10 cellular contexts compared by ENCODE assay signal in genomic region chr11:12599408-12600143, GRCh38.
DNase-seq lines count a peak whose midpoint lies in the region; ATAC-seq and TF ChIP-seq lines count a peak whose summit lies in the region.
"Had no signal": no experiment of that assay in that cellular context is flagged by ENCODE, and none has a peak within 500 bp of the region (broad histone marks: within the 10 kb centered on the region; RNA-seq: fewer than 3 reads in every experiment).

No MANE protein-coding gene starts in this region.

- CTCF ChIA-PET in AG04450 (lab: Charles Lee) = interaction anchor here (0.5 to 2.0 kb wide), 5 partner anchors 9 to 42 kb away, joined by 3 to 12 read pairs (median 3); no protein-coding TSS in a partner anchor
- CTCF ChIA-PET in activated CD4-positive, alpha-beta memory T cell treated with anti-CD3 and anti-CD28 coated beads, Interleukin-2, amount 10 ng/mL, durations not matched to agents 7 days and 5 days (lab: Charles Lee) = interaction anchor here (0.5 to 3.4 kb wide), 17 partner anchors 9 to 723 kb away, joined by 3 to 42 read pairs (median 4); no protein-coding TSS in a partner anchor

- H3K27ac ChIP-seq in AG04450 (ENCODE audit: low read depth, low read length) (no peak overlapping the region), fibroblast of lung (ENCODE audit: insufficient read depth, low read length) (no peak overlapping the region)

- no peak overlapping the region for H2AFZ ChIP-seq in fibroblast of lung (ENCODE audit: low read length)

- ATAC-seq in GM18868 (IDR thresholded peaks at IDR 0.05; ENCODE audit: unreplicated experiment) = peak; percentile 65
- ATAC-seq in GM19455 (IDR thresholded peaks at IDR 0.05; ENCODE audit: unreplicated experiment) = no peak

- no peak overlapping the region for H3K9ac ChIP-seq in fibroblast of lung (ENCODE audit: insufficient read depth, low read length)

- peaks cover 2% of the 10 kb centered on the region for H3K4me1 ChIP-seq in fibroblast of lung (ENCODE audit: control insufficient read depth, extremely low read depth, insufficient read depth, low read length)

- DNase-seq in AG04450 (ENCODE audit: low read depth, low spot score) (no peak), NCI-H1930 (lab: John Stamatoyannopoulos, UW) (peak; percentile 12 to 61), fibroblast of lung (ENCODE audit: low read depth in 2 of 2) (no peak), pons (ENCODE audit: low spot score) (peak; percentile 12), cerebellar nuclear complex (lab: John Stamatoyannopoulos, UW) (no peak)
- DNase-seq in activated CD4-positive, alpha-beta memory T cell treated with anti-CD3 and anti-CD28 coated beads, Interleukin-2, amount 10 ng/mL, durations not matched to agents 7 days and 5 days = peak; percentile 50

- peak; percentile 51 for TF ChIP-seq CTCF in AG04450 (IDR thresholded peaks at IDR 0.05; ENCODE audit: low read depth, low read length)
- peak; percentile 22 to 60 for TF ChIP-seq CTCF in fibroblast of lung (conservative IDR thresholded peaks at IDR 0.05 in 1 of 2, IDR thresholded peaks at IDR 0.05 in 1 of 2; ENCODE audit: low read depth in 1 of 2, low read length in 2 of 2)

- H3K79me2 ChIP-seq in fibroblast of lung (ENCODE audit: control insufficient read depth, insufficient read depth, low read length) = no peaks in the 10 kb centered on the region

- H3K4me2 ChIP-seq in fibroblast of lung (ENCODE audit: extremely low read depth, insufficient read depth, low read length) = no peak overlapping the region

- H3K36me3 ChIP-seq in fibroblast of lung (ENCODE audit: control insufficient read depth, insufficient read depth, low read length) = no peaks in the 10 kb centered on the region

- H3K9me3 ChIP-seq in AG04450 (ENCODE audit: control insufficient read depth, insufficient read depth, low read length) (no peaks in the 10 kb centered on the region), fibroblast of lung (ENCODE audit: control insufficient read depth, insufficient read depth, low read depth, low read length) (no peaks in the 10 kb centered on the region)

- H3K27ac Mint-ChIP-seq in activated CD4-positive, alpha-beta memory T cell treated with anti-CD3 and anti-CD28 coated beads, Interleukin-2, amount 10 ng/mL, durations not matched to agents 7 days and 5 days = no peak overlapping the region
- H3K27ac Mint-ChIP-seq: stimulated activated naive CD8-positive, alpha-beta T cell treated with anti-CD3 and anti-CD28 coated beads, Interleukin-15, Interleukin-2, amounts not matched to agents 100 ng/mL and 50 ng/mL, for 24 hours had no signal

- POLR2A ChIA-PET in AG04450 (lab: Yijun Ruan, JAX) = interaction anchor here (0.6 kb wide), 1 partner anchor 46 kb away, joined by 3 read pairs; no protein-coding TSS in a partner anchor
- POLR2A ChIA-PET in activated CD4-positive, alpha-beta memory T cell treated with anti-CD3 and anti-CD28 coated beads, Interleukin-2, amount 10 ng/mL, durations not matched to agents 7 days and 5 days (lab: Charles Lee) = no interaction called here

- no peak overlapping the region for H3K4me3 ChIP-seq in AG04450 (ENCODE audit: low read depth, low read length)
- H3K4me3 ChIP-seq in fibroblast of lung (replicated peaks in 1 of 4; ENCODE audit: control extremely low read depth in 1 of 4, insufficient read depth in 1 of 4, low read depth in 3 of 4, low read length in 4 of 4) = no peak overlapping the region

- no peaks in the 10 kb centered on the region for H3K27me3 ChIP-seq in AG04450 (ENCODE audit: control insufficient read depth, insufficient read depth, low read length)
- H3K27me3 ChIP-seq in fibroblast of lung (ENCODE audit: control insufficient read depth, insufficient read depth, low read length) = no peaks in the 10 kb centered on the region

- H3K4me1 Mint-ChIP-seq in activated CD4-positive, alpha-beta memory T cell treated with anti-CD3 and anti-CD28 coated beads, Interleukin-2, amount 10 ng/mL, durations not matched to agents 7 days and 5 days = peaks cover 11% of the 10 kb centered on the region

- H3K27me3 Mint-ChIP-seq in activated CD4-positive, alpha-beta memory T cell treated with anti-CD3 and anti-CD28 coated beads, Interleukin-2, amount 10 ng/mL, durations not matched to agents 7 days and 5 days = peaks cover 24% of the 10 kb centered on the region

- no peaks in the 10 kb centered on the region for H3K9me3 Mint-ChIP-seq in activated CD4-positive, alpha-beta memory T cell treated with anti-CD3 and anti-CD28 coated beads, Interleukin-2, amount 10 ng/mL, durations not matched to agents 7 days and 5 days
- H3K9me3 Mint-ChIP-seq: central memory CD8-positive, alpha-beta T cell; stimulated activated naive CD8-positive, alpha-beta T cell treated with anti-CD3 and anti-CD28 coated beads, Interleukin-15, Interleukin-2, amounts not matched to agents 100 ng/mL and 50 ng/mL, for 24 hours had no signal

- no peak overlapping the region for H3K4me3 Mint-ChIP-seq in activated CD4-positive, alpha-beta memory T cell treated with anti-CD3 and anti-CD28 coated beads, Interleukin-2, amount 10 ng/mL, durations not matched to agents 7 days and 5 days
- H3K4me3 Mint-ChIP-seq: central memory CD8-positive, alpha-beta T cell; stimulated activated naive CD8-positive, alpha-beta T cell treated with anti-CD3 and anti-CD28 coated beads, Interleukin-15, Interleukin-2, amounts not matched to agents 100 ng/mL and 50 ng/mL, for 24 hours had no signal

- H3K36me3 Mint-ChIP-seq in activated CD4-positive, alpha-beta memory T cell treated with anti-CD3 and anti-CD28 coated beads, Interleukin-2, amount 10 ng/mL, durations not matched to agents 7 days and 5 days (ENCODE audit: low read depth) = no peaks in the 10 kb centered on the region

- no peaks in the 10 kb centered on the region for H4K20me1 ChIP-seq in fibroblast of lung (ENCODE audit: control insufficient read depth, extremely low read depth, insufficient read depth, low read length)

Comparison
In these comparisons a context has a peak if more than half of its experiments do, and no peak if none do; other contexts are left out.
1. DNase-seq: peak in NCI-H1930 (2 of 2), activated CD4-positive, alpha-beta memory T cell treated with anti-CD3 and anti-CD28 coated beads, Interleukin-2, amount 10 ng/mL, durations not matched to agents 7 days and 5 days (single experiment) and pons (single experiment); none in AG04450 (single experiment), fibroblast of lung (0 of 2) and cerebellar nuclear complex (0 of 2).